Comparison of ENCODE assay signal across 18 cellular contexts in the genomic region with DNA sequence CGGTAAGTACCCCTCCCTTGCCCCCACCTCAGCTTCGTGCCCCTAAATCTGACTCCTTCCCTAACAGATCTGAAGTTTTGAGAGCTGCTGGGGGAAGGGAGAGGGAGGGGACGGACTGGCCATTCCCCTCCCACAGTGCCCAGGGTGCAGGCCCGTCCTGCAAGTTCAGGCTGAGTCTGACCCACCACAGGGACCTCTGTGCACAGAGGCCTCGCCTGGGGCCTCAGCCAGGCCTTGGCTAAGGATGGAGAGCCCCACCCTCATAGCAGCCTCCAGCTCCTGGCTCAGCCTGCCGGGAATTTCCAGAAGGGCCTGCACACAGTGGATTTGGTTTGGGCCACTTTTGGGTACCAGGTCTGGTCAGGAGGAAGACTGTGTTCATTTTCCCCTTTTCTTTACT. TPM values are rescaled to one million over a fixed set of nuclear protein-coding genes. Genes with fewer than 3 reads are reported as not detected.
A peak's percentile ranks its signal among the peaks of the same experiment; 100 is the strongest.
DNase-seq lines count a peak whose midpoint lies in the region; ATAC-seq and TF ChIP-seq lines count a peak whose summit lies in the region.
"Had no signal": no experiment of that assay in that cellular context is flagged by ENCODE, and none has a peak within 500 bp of the region (broad histone marks: within the 10 kb centered on the region; RNA-seq: fewer than 3 reads in every experiment).

No MANE protein-coding gene starts in this region.

- H3K4me3 Mint-ChIP-seq in activated CD8-positive, alpha-beta memory T cell treated with anti-CD3 and anti-CD28 coated beads, Interleukin-2, amount 10 ng/mL, durations not matched to agents 7 days and 5 days = no peak overlapping the region
- no peak overlapping the region for H3K4me3 Mint-ChIP-seq in CD8-positive, alpha-beta T cell

- H3K27me3 ChIP-seq in lower lobe of right lung (ENCODE audit: low read depth) (no peaks in the 10 kb centered on the region), uterus (no peaks in the 10 kb centered on the region), SJCRH30 (no peaks in the 10 kb centered on the region)
- H3K27me3 ChIP-seq in CD8-positive, alpha-beta T cell (ENCODE audit: insufficient read depth, low read length) = no peaks in the 10 kb centered on the region
- H3K27me3 ChIP-seq: dorsolateral prefrontal cortex, esophagus muscularis mucosa had no signal

- H3K9me3 ChIP-seq in lower lobe of right lung = no peaks in the 10 kb centered on the region
- H3K9me3 ChIP-seq in uterus = no peaks in the 10 kb centered on the region
- no peaks in the 10 kb centered on the region for H3K9me3 ChIP-seq in CD8-positive, alpha-beta T cell (ENCODE audit: low read length)
- no peaks in the 10 kb centered on the region for H3K9me3 ChIP-seq in SJCRH30 (replicated peaks)
- H3K9me3 ChIP-seq: A549, Caco-2, esophagus muscularis mucosa had no signal

- no peaks in the 10 kb centered on the region for H3K9me3 Mint-ChIP-seq in activated CD8-positive, alpha-beta memory T cell treated with anti-CD3 and anti-CD28 coated beads, Interleukin-2, amount 10 ng/mL, durations not matched to agents 7 days and 5 days (ENCODE audit: low read depth)
- H3K9me3 Mint-ChIP-seq in CD8-positive, alpha-beta T cell = no peaks in the 10 kb centered on the region
- H3K9me3 Mint-ChIP-seq: IgD-negative memory B cell had no signal

- TF ChIP-seq CTCF in coronary artery (IDR thresholded peaks at IDR 0.05) (no peak), lower lobe of right lung (IDR thresholded peaks at IDR 0.05) (no peak), uterus (IDR thresholded peaks at IDR 0.05) (no peak)
- no peak for TF ChIP-seq CTCF in CD8-positive, alpha-beta T cell (IDR thresholded peaks at IDR 0.05)

- H3K36me3 ChIP-seq in lower lobe of right lung (no peaks in the 10 kb centered on the region), uterus (no peaks in the 10 kb centered on the region), SJCRH30 (no peaks in the 10 kb centered on the region)
- no peaks in the 10 kb centered on the region for H3K36me3 ChIP-seq in CD8-positive, alpha-beta T cell (ENCODE audit: insufficient read depth, low read length)
- H3K36me3 ChIP-seq: esophagus muscularis mucosa had no signal

- peaks cover 11% of the 10 kb centered on the region for H3K4me1 Mint-ChIP-seq in activated CD8-positive, alpha-beta memory T cell treated with anti-CD3 and anti-CD28 coated beads, Interleukin-2, amount 10 ng/mL, durations not matched to agents 7 days and 5 days
- H3K4me1 Mint-ChIP-seq in CD8-positive, alpha-beta T cell (ENCODE audit: low read depth) = peaks cover 25% of the 10 kb centered on the region

- CTCF ChIA-PET in activated CD8-positive, alpha-beta memory T cell treated with anti-CD3 and anti-CD28 coated beads, Interleukin-2, amount 10 ng/mL, durations not matched to agents 7 days and 5 days (lab: Charles Lee) = interaction anchor here (0.6 to 1.6 kb wide), 5 partner anchors 11 to 94 kb away, joined by 3 to 7 read pairs (median 3); a partner anchor contains a TSS
- CTCF ChIA-PET in CD8-positive, alpha-beta T cell (lab: Charles Lee) = interaction anchor here (0.6 to 1.3 kb wide), 3 partner anchors 10 to 523 kb away, joined by 3 to 13 read pairs (median 3); no protein-coding TSS in a partner anchor

- DNase-seq in activated CD8-positive, alpha-beta memory T cell treated with anti-CD3 and anti-CD28 coated beads, Interleukin-2, amount 10 ng/mL, durations not matched to agents 7 days and 5 days = no peak
- no peak for DNase-seq in activated CD8-positive, alpha-beta memory T cell treated with anti-CD3 and anti-CD28 coated beads, Interleukin-2, amount 50 U/mL, for 4 hours
- DNase-seq in coronary artery (ENCODE audit: low spot score) = peak; percentile 72
- no peak for DNase-seq in lower lobe of right lung
- DNase-seq in uterus = peak in 1 of 2 donors; percentile 58
- DNase-seq in NCI-H1436 (lab: John Stamatoyannopoulos, UW) = no peak
- DNase-seq in CD8-positive, alpha-beta T cell = no peak
- no peak for DNase-seq in SJCRH30
- DNase-seq: activated CD4-positive, CD25-positive, alpha-beta regulatory T cell; activated naive CD4-positive, alpha-beta T cell treated with Interleukin-2 at 50 U/mL for 16 hours; Caco-2; dorsolateral prefrontal cortex; hippocampal formation; MV-4-11; stimulated activated CD4-positive, alpha-beta T cell treated with anti-CD3 and anti-CD28 coated beads, Interleukin-1b, Interleukin-23, amount 100 ng/mL, for 48 hours had no signal

- H3K27ac ChIP-seq in coronary artery (peak overlapping the region in 1 of 2 donors; percentile 40), lower lobe of right lung (no peak overlapping the region), uterus (peak overlapping the region; percentile 49 to 54), SJCRH30 (no peak overlapping the region)
- no peak overlapping the region for H3K27ac ChIP-seq in CD8-positive, alpha-beta T cell (ENCODE audit: low read depth, low read length)
- H3K27ac ChIP-seq: A549, dorsolateral prefrontal cortex had no signal

- POLR2A ChIA-PET in CD8-positive, alpha-beta T cell (lab: Charles Lee) = interaction anchor here (1.1 kb wide), 1 partner anchor 9 kb away, joined by 4 read pairs; no protein-coding TSS in a partner anchor

- H3K27ac Mint-ChIP-seq in activated CD8-positive, alpha-beta memory T cell treated with anti-CD3 and anti-CD28 coated beads, Interleukin-2, amount 10 ng/mL, durations not matched to agents 7 days and 5 days = peak overlapping the region; percentile 42
- H3K27ac Mint-ChIP-seq in CD8-positive, alpha-beta T cell = no peak overlapping the region
- H3K27ac Mint-ChIP-seq: IgD-negative memory B cell had no signal

- peaks cover 1% of the 10 kb centered on the region for H3K36me3 Mint-ChIP-seq in activated CD8-positive, alpha-beta memory T cell treated with anti-CD3 and anti-CD28 coated beads, Interleukin-2, amount 10 ng/mL, durations not matched to agents 7 days and 5 days
- H3K36me3 Mint-ChIP-seq in CD8-positive, alpha-beta T cell = no peaks in the 10 kb centered on the region
- H3K36me3 Mint-ChIP-seq: IgD-negative memory B cell had no signal

- no peak for ATAC-seq in activated CD8-positive, alpha-beta memory T cell treated with anti-CD3 and anti-CD28 coated beads, Interleukin-2, amount 10 ng/mL, durations not matched to agents 7 days and 5 days
- peak; percentile 27 to 69 for ATAC-seq in lower lobe of right lung
- no peak for ATAC-seq in CD8-positive, alpha-beta T cell
- ATAC-seq: A549 had no signal

- no peaks in the 10 kb centered on the region for H3K27me3 Mint-ChIP-seq in activated CD8-positive, alpha-beta memory T cell treated with anti-CD3 and anti-CD28 coated beads, Interleukin-2, amount 10 ng/mL, durations not matched to agents 7 days and 5 days
- no peaks in the 10 kb centered on the region for H3K27me3 Mint-ChIP-seq in CD8-positive, alpha-beta T cell (ENCODE audit: low read depth)
- H3K27me3 Mint-ChIP-seq: IgD-negative memory B cell had no signal

- intact Hi-C loops in lower lobe of right lung (cut with DNase I) = no loop called here
- intact Hi-C loops in uterus (cut with DNase I; ENCODE audit: low total_unique reads) = no loop called here
- intact Hi-C loops in CD8-positive, alpha-beta T cell (cut with DNase I, micrococcal nuclease) = loop anchor here in 1 of 2 experiments (5.0 kb wide), 1 partner anchor 47 kb away; no protein-coding TSS in a partner anchor

- H3K4me3 ChIP-seq in coronary artery (no peak overlapping the region), lower lobe of right lung (no peak overlapping the region), uterus (no peak overlapping the region), SJCRH30 (no peak overlapping the region)
- H3K4me3 ChIP-seq in CD8-positive, alpha-beta T cell (ENCODE audit: low read depth, low read length) = no peak overlapping the region
- H3K4me3 ChIP-seq: A549, dorsolateral prefrontal cortex, esophagus muscularis mucosa had no signal

- H3K4me1 ChIP-seq in lower lobe of right lung = peaks cover 49% of the 10 kb centered on the region
- H3K4me1 ChIP-seq in uterus = no peaks in the 10 kb centered on the region
- peaks cover 33% of the 10 kb centered on the region for H3K4me1 ChIP-seq in CD8-positive, alpha-beta T cell (ENCODE audit: insufficient read depth, low read length)
- peaks cover 16% of the 10 kb centered on the region for H3K4me1 ChIP-seq in SJCRH30
- H3K4me1 ChIP-seq: A549 had no signal

- no peak for TF ChIP-seq POLR2A in uterus (IDR thresholded peaks at IDR 0.05)

RNA-seq across cellular contexts. Expression of a gene that starts 31.2 kb away (rescaled TPM):
- total RNA-seq in activated CD8-positive, alpha-beta memory T cell treated with anti-CD3 and anti-CD28 coated beads, Interleukin-2, amount 10 ng/mL, durations not matched to agents 7 days and 5 days = 100 to 1,000 TPM; 294 to 370 TPM
- total RNA-seq in lower lobe of right lung (67.0 TPM), uterus (10 to 100 TPM in 3 of 4 donors, 1 to 10 TPM in 1; 8.8 to 53.4 (median 24.2) TPM)
- total RNA-seq in CD8-positive, alpha-beta T cell = 100 to 1,000 TPM in 1 of 2 experiments, 10 to 100 TPM in 1; 82.6 to 100 TPM
- 6.8 and 7.0 TPM in 2 replicates for total RNA-seq in SJCRH30 (2014; rRNA removed; shearing (Covaris generic))

Comparison
In these comparisons a context has a peak if more than half of its experiments do, and no peak if none do; other contexts are left out.
1. ATAC-seq: peak in lower lobe of right lung (2 of 2); none in activated CD8-positive, alpha-beta memory T cell treated with anti-CD3 and anti-CD28 coated beads, Interleukin-2, amount 10 ng/mL, durations not matched to agents 7 days and 5 days (single experiment) and CD8-positive, alpha-beta T cell (single experiment).
2. H3K27ac ChIP-seq: peak in uterus (2 of 2); none in lower lobe of right lung (single experiment), CD8-positive, alpha-beta T cell (single experiment) and SJCRH30 (single experiment).